ENCODE assay signal across 8 cellular contexts in the genomic region with DNA sequence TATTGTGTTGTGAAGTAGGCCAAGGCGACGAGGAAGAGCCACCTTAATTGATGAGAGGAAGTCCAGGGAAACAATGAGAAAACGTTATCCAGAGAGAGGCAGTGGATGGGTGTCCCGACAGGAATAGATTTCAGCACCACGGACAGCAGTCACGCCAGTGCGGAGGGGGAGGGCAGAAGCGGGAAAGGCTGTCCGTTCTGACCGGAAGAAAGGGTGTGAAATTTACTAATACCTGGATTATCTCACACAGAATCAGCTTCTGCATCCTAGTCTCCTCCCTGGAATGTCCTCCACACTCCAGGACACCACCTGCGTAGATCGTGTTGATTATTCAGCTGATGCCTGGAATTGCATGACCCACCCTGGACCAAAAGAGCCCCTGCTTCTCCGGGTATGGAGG. TPM values are rescaled to one million over a fixed set of nuclear protein-coding genes. Genes with fewer than 3 reads are reported as not detected.
DNase-seq lines count a peak whose midpoint lies in the region; ATAC-seq and TF ChIP-seq lines count a peak whose summit lies in the region.

No MANE protein-coding gene starts in this region.

- TF ChIP-seq POLR2A in GM18505 (IDR thresholded peaks at IDR 0.05; ENCODE audit: borderline replicate concordance, extremely low read depth, insufficient read depth, insufficient read length): no peak

- ATAC-seq in GM18505 (IDR thresholded peaks at IDR 0.05; ENCODE audit: unreplicated experiment): no peak
- ATAC-seq in GM19328 (IDR thresholded peaks at IDR 0.05; ENCODE audit: unreplicated experiment): no peak

- DNase-seq in DMS 273 (lab: John Stamatoyannopoulos, UW; ENCODE audit: unreplicated experiment): peak; percentile 73
- DNase-seq in DMS 273 treated with DMSO at 0.1 percent for 48 hours (lab: John Stamatoyannopoulos, UW): no peak
- DNase-seq in SK-N-DZ (ENCODE audit: low spot score): peak; percentile 31
- DNase-seq in astrocyte of the hippocampus (ENCODE audit: low read depth, low spot score): peak; percentile 83
- DNase-seq in iris pigment epithelial cell (ENCODE audit: low read depth): peak; percentile 53
- peak; percentile 23 to 31 for DNase-seq in stimulated activated CD4-positive, alpha-beta T cell treated with anti-CD3 and anti-CD28 coated beads, Interleukin-2, amount 100 ng/mL, for 48 hours

RNA-seq across cellular contexts. Expression of a gene that starts 7.4 kb away (rescaled TPM):
- not detected in 2 replicates for polyA plus RNA-seq in SK-N-DZ (2014; cell fraction: cytosol; rRNA removed)
- not detected in 2 replicates for polyA plus RNA-seq in SK-N-DZ (2014; cell fraction: nucleus; rRNA removed)

RNA-seq across cellular contexts. Expression of a gene that starts 26.0 kb away (rescaled TPM):
- not detected in 2 replicates for polyA plus RNA-seq in SK-N-DZ (2014; cell fraction: cytosol; rRNA removed)
- not detected in 2 replicates for polyA plus RNA-seq in SK-N-DZ (2014; cell fraction: nucleus; rRNA removed)

RNA-seq across cellular contexts. Expression of a gene that starts 41.8 kb away (rescaled TPM):
- polyA plus RNA-seq in SK-N-DZ (2014; cell fraction: cytosol; rRNA removed): not detected in 2 replicates
- not detected in 2 replicates for polyA plus RNA-seq in SK-N-DZ (2014; cell fraction: nucleus; rRNA removed)
